In the genomic region with DNA sequence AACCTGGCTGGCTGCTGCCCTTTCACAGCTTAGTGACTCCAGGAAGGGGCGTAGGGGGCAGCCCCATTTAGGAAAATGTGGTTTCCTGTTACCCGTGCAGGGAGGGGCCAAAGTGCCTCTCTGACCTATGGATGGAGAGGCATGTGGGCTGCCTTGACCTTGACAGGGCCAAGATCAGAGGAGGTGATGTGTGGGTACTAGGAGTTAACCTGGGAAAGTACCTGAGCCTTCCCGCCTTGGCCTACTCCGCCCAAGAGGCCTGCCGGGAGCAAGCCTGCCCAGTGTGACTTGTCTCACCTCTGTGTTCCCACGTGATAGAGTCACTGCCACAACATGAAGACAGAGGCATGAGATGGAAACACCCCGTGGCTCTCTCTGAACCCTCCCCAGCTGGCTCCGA, we compare ENCODE assay signal across 12 cellular contexts. TPM values are rescaled to one million over a fixed set of nuclear protein-coding genes. Genes with fewer than 3 reads are reported as not detected.
A peak's percentile ranks its signal among the peaks of the same experiment; 100 is the strongest.
DNase-seq lines count a peak whose midpoint lies in the region; ATAC-seq lines count a peak whose summit lies in the region.
"Had no signal": no experiment of that assay in that cellular context is flagged by ENCODE, and none has a peak within 500 bp of the region (broad histone marks: within the 10 kb centered on the region; RNA-seq: fewer than 3 reads in every experiment).

No MANE protein-coding gene starts in this region.

- peak overlapping the region; percentile 76 for H2BK12ac ChIP-seq in neuronal stem cell (ENCODE audit: low read length)

- no peaks in the 10 kb centered on the region for H3K36me3 Mint-ChIP-seq in activated CD4-positive, alpha-beta T cell treated with anti-CD3 and anti-CD28 coated beads for 36 hours (ENCODE audit: low read depth)
- H3K36me3 Mint-ChIP-seq in activated T-helper 2 cell treated with anti-CD3 and anti-CD28 coated beads, Interferon-gamma antibody, Interleukin-2, Interleukin-4, amounts not matched to agents 10 μg/mL and 5 μg/mL and 100 μg/mL, durations not matched to agents 14 hours and 24 hours and 36 hours (ENCODE audit: low read depth), result peaks cover 13% of the 10 kb centered on the region

- H3K9me3 Mint-ChIP-seq in activated CD4-positive, alpha-beta T cell treated with anti-CD3 and anti-CD28 coated beads for 36 hours (ENCODE audit: low read depth), result no peaks in the 10 kb centered on the region
- H3K9me3 Mint-ChIP-seq in activated T-helper 2 cell treated with anti-CD3 and anti-CD28 coated beads, Interferon-gamma antibody, Interleukin-2, Interleukin-4, amounts not matched to agents 10 μg/mL and 5 μg/mL and 100 μg/mL, durations not matched to agents 14 hours and 24 hours and 36 hours, result no peaks in the 10 kb centered on the region
- H3K9me3 Mint-ChIP-seq: memory B cell had no signal

- H3K27ac ChIP-seq in neuronal stem cell (replicated peaks; ENCODE audit: low read length), result no peak overlapping the region

- H4K8ac ChIP-seq in neuronal stem cell (ENCODE audit: low read depth, low read length), result no peak overlapping the region

- DNase-seq in activated CD4-positive, alpha-beta T cell treated with anti-CD3 and anti-CD28 coated beads for 36 hours, result peak; percentile 75
- DNase-seq in activated CD4-positive, alpha-beta T cell treated with anti-CD3 and anti-CD28 coated beads, Interleukin-2, amount 50 U/mL, for 1 hour, result no peak
- DNase-seq in GM19240 (ENCODE audit: insufficient read length, low spot score) (peak; percentile 31), neuronal stem cell (ENCODE audit: low spot score) (no peak), NCI-H187 treated with DMSO at 0.1 percent for 48 hours (lab: John Stamatoyannopoulos, UW) (no peak), D341Med (ENCODE audit: low spot score) (no peak)
- no peak for DNase-seq in activated T-helper 2 cell treated with anti-CD3 and anti-CD28 coated beads, Interferon-gamma antibody, Interleukin-2, Interleukin-4, amounts not matched to agents 10 μg/mL and 5 μg/mL and 100 μg/mL, durations not matched to agents 14 hours and 24 hours and 36 hours (ENCODE audit: low spot score)
- DNase-seq: effector CD4-positive, alpha-beta T cell; NCI-H1930 had no signal

- H3K27me3 Mint-ChIP-seq in activated CD4-positive, alpha-beta T cell treated with anti-CD3 and anti-CD28 coated beads for 36 hours, result no peaks in the 10 kb centered on the region
- H3K27me3 Mint-ChIP-seq in activated T-helper 2 cell treated with anti-CD3 and anti-CD28 coated beads, Interferon-gamma antibody, Interleukin-2, Interleukin-4, amounts not matched to agents 10 μg/mL and 5 μg/mL and 100 μg/mL, durations not matched to agents 14 hours and 24 hours and 36 hours (ENCODE audit: low read depth), result no peaks in the 10 kb centered on the region
- H3K27me3 Mint-ChIP-seq: memory B cell had no signal

- POLR2A ChIA-PET in activated CD4-positive, alpha-beta T cell treated with anti-CD3 and anti-CD28 coated beads for 36 hours (lab: Charles Lee), result no interaction called here

- peak overlapping the region; percentile 84 for H3K27ac Mint-ChIP-seq in activated CD4-positive, alpha-beta T cell treated with anti-CD3 and anti-CD28 coated beads for 36 hours
- peak overlapping the region; percentile 90 for H3K27ac Mint-ChIP-seq in activated T-helper 2 cell treated with anti-CD3 and anti-CD28 coated beads, Interferon-gamma antibody, Interleukin-2, Interleukin-4, amounts not matched to agents 10 μg/mL and 5 μg/mL and 100 μg/mL, durations not matched to agents 14 hours and 24 hours and 36 hours
- H3K27ac Mint-ChIP-seq: memory B cell had no signal

- H3K4me1 Mint-ChIP-seq in activated CD4-positive, alpha-beta T cell treated with anti-CD3 and anti-CD28 coated beads for 36 hours, result peaks cover 29% of the 10 kb centered on the region
- H3K4me1 Mint-ChIP-seq in activated T-helper 2 cell treated with anti-CD3 and anti-CD28 coated beads, Interferon-gamma antibody, Interleukin-2, Interleukin-4, amounts not matched to agents 10 μg/mL and 5 μg/mL and 100 μg/mL, durations not matched to agents 14 hours and 24 hours and 36 hours (ENCODE audit: low read depth), result peaks cover 35% of the 10 kb centered on the region

- no peak overlapping the region for H2BK120ac ChIP-seq in neuronal stem cell (ENCODE audit: low read depth, low read length)

- peaks cover 8 to 15% of the 10 kb centered on the region in 2 donors for H3K4me1 ChIP-seq in neuronal stem cell (ENCODE audit: control insufficient read depth in 2 of 2, insufficient read depth in 1 of 2, low read depth in 1 of 2, low read length in 2 of 2)

- CTCF ChIA-PET in activated CD4-positive, alpha-beta T cell treated with anti-CD3 and anti-CD28 coated beads for 36 hours (lab: Charles Lee), result no interaction called here

- H2BK5ac ChIP-seq in neuronal stem cell (ENCODE audit: low read length), result no peak overlapping the region

- no peak overlapping the region for H3K4ac ChIP-seq in neuronal stem cell (ENCODE audit: low read length)

- no peaks in the 10 kb centered on the region for H3K9me3 ChIP-seq in neuronal stem cell (replicated peaks in 1 of 2; ENCODE audit: control insufficient read depth in 2 of 2, insufficient read depth in 1 of 2, low read depth in 1 of 2, low read length in 2 of 2)
- H3K9me3 ChIP-seq: adrenal gland had no signal

- H3K4me2 ChIP-seq in neuronal stem cell (ENCODE audit: insufficient read depth, low read length, poor library complexity, severe bottlenecking), result no peak overlapping the region

- no peak overlapping the region for H2AFZ ChIP-seq in neuronal stem cell (ENCODE audit: low read length)

- peak overlapping the region; percentile 39 for H3K9ac ChIP-seq in neuronal stem cell (ENCODE audit: low read depth, low read length, poor library complexity)

- no peak overlapping the region for H3K4me3 Mint-ChIP-seq in activated CD4-positive, alpha-beta T cell treated with anti-CD3 and anti-CD28 coated beads for 36 hours
- H3K4me3 Mint-ChIP-seq in activated T-helper 2 cell treated with anti-CD3 and anti-CD28 coated beads, Interferon-gamma antibody, Interleukin-2, Interleukin-4, amounts not matched to agents 10 μg/mL and 5 μg/mL and 100 μg/mL, durations not matched to agents 14 hours and 24 hours and 36 hours (ENCODE audit: low read depth), result peak overlapping the region; percentile 60
- H3K4me3 Mint-ChIP-seq: memory B cell had no signal

- WGBS in neuronal stem cell (ENCODE audit: extremely low coverage in 2 of 2, insufficient read length in 2 of 2, insufficient replicate concordance in 1 of 2), 2 donors, result no CpG with 5 or more reads among the region's 8 CpGs

- no peak overlapping the region for H3K18ac ChIP-seq in neuronal stem cell (ENCODE audit: low read length)

- H3K27me3 ChIP-seq in neuronal stem cell (ENCODE audit: control insufficient read depth in 3 of 3, insufficient read depth in 3 of 3, low read depth in 1 of 3, low read length in 3 of 3), result no peaks in the 10 kb centered on the region
- H3K27me3 ChIP-seq: adrenal gland had no signal

- H4K91ac ChIP-seq in neuronal stem cell (ENCODE audit: low read depth, low read length, poor library complexity), result no peak overlapping the region

- no peak overlapping the region for H3K14ac ChIP-seq in neuronal stem cell (ENCODE audit: low read length)

- peak overlapping the region; percentile 10 for H3K23ac ChIP-seq in neuronal stem cell (ENCODE audit: low read depth, low read length, poor library complexity)

- H3K79me1 ChIP-seq in neuronal stem cell (ENCODE audit: low read depth, low read length), result peaks cover 2% of the 10 kb centered on the region

- intact Hi-C loops in activated CD4-positive, alpha-beta T cell treated with anti-CD3 and anti-CD28 coated beads for 36 hours (cut with DNase I, micrococcal nuclease), result no loop called here
- intact Hi-C loops in activated T-helper 2 cell treated with anti-CD3 and anti-CD28 coated beads, Interferon-gamma antibody, Interleukin-2, Interleukin-4, amounts not matched to agents 10 μg/mL and 5 μg/mL and 100 μg/mL, durations not matched to agents 14 hours and 24 hours and 36 hours (cut with micrococcal nuclease), result loop anchor here (1.0 to 5.0 kb wide), 5 partner anchors 21 to 85 kb away; a partner anchor contains a TSS

- peak; percentile 87 for ATAC-seq in activated CD4-positive, alpha-beta T cell treated with anti-CD3 and anti-CD28 coated beads for 36 hours
- no peak for ATAC-seq in GM18867 (IDR thresholded peaks at IDR 0.05; ENCODE audit: unreplicated experiment)

- H2BK15ac ChIP-seq in neuronal stem cell (ENCODE audit: low read length), result no peak overlapping the region

- no peaks in the 10 kb centered on the region for H3K36me3 ChIP-seq in neuronal stem cell (replicated peaks in 1 of 2; ENCODE audit: control insufficient read depth in 2 of 2, insufficient read depth in 2 of 2, low read length in 2 of 2)
- H3K36me3 ChIP-seq: adrenal gland had no signal

- H2AK5ac ChIP-seq in neuronal stem cell (ENCODE audit: low read depth, low read length), result no peak overlapping the region

- no peak overlapping the region for H3K4me3 ChIP-seq in neuronal stem cell (ENCODE audit: low read length in 2 of 2)
- H3K4me3 ChIP-seq: adrenal gland had no signal

RNA-seq across cellular contexts. Expression of a gene that starts 33.4 kb away (rescaled TPM):
- 10 to 100 TPM; 25.7 to 40.7 TPM for total RNA-seq in activated CD4-positive, alpha-beta T cell treated with anti-CD3 and anti-CD28 coated beads for 36 hours
- total RNA-seq in activated T-helper 2 cell treated with anti-CD3 and anti-CD28 coated beads, Interferon-gamma antibody, Interleukin-2, Interleukin-4, amounts not matched to agents 10 μg/mL and 5 μg/mL and 100 μg/mL, durations not matched to agents 14 hours and 24 hours and 36 hours, result 90.8 and 91.6 TPM in 2 replicates
- 13.1 TPM for polyA plus RNA-seq in neuronal stem cell (2013, experiment 1 of 2)
- polyA plus RNA-seq in neuronal stem cell (2013, experiment 2 of 2), result 11.3 TPM

Comparison
In these comparisons a context has a peak if more than half of its experiments do, and no peak if none do; other contexts are left out.
1. DNase-seq: peak in activated CD4-positive, alpha-beta T cell treated with anti-CD3 and anti-CD28 coated beads for 36 hours (single experiment) and GM19240 (single experiment); none in activated CD4-positive, alpha-beta T cell treated with anti-CD3 and anti-CD28 coated beads, Interleukin-2, amount 50 U/mL, for 1 hour (single experiment), activated T-helper 2 cell treated with anti-CD3 and anti-CD28 coated beads, Interferon-gamma antibody, Interleukin-2, Interleukin-4, amounts not matched to agents 10 μg/mL and 5 μg/mL and 100 μg/mL, durations not matched to agents 14 hours and 24 hours and 36 hours (single experiment), neuronal stem cell (single experiment), NCI-H187 treated with DMSO at 0.1 percent for 48 hours (single experiment) and D341Med (single experiment).